1 cellular context compared by ENCODE assay signal in genomic region chr2:162344617-162344950, GRCh38.
A peak's percentile ranks its signal among the peaks of the same experiment; 100 is the strongest.
TF ChIP-seq lines count a peak whose summit lies in the region.

No MANE protein-coding gene starts in this region.

TF ChIP-seq in HepG2, 621 proteins besides CTCF, POLR2A, EP300 and RAD21 (continued from another document):
- no peak for TF ChIP-seq ZNF609 (CRISPR knock-in tag; IDR thresholded peaks at IDR 0.05; ENCODE audit: borderline replicate concordance)
- TF ChIP-seq GABPB1 (CRISPR knock-in tag; IDR thresholded peaks at IDR 0.05) = no peak
- TF ChIP-seq SATB2 (CRISPR knock-in tag; IDR thresholded peaks at IDR 0.05) = no peak
- TF ChIP-seq KDM5A (IDR thresholded peaks at IDR 0.05; ENCODE audit: borderline replicate concordance, low read length) = 0 out of 2 replicates have a peak, but pooled peaks have one; percentile 32
- 0 out of 2 replicates have a peak, but pooled peaks have one; percentile 8 for TF ChIP-seq NCOR1 (IDR thresholded peaks at IDR 0.05; ENCODE audit: borderline replicate concordance, low read length)
- peak; percentile 9 for TF ChIP-seq ASH2L (IDR thresholded peaks at IDR 0.05; ENCODE audit: insufficient read length, low read depth, low read length)
- no peak for TF ChIP-seq HOXA7 (CRISPR knock-in tag; IDR thresholded peaks at IDR 0.05)
- TF ChIP-seq PRDM10 (CRISPR knock-in tag; IDR thresholded peaks at IDR 0.05; ENCODE audit: low read depth) = no peak
